ENCODE assay signal across 10 cellular contexts in the genomic region with DNA sequence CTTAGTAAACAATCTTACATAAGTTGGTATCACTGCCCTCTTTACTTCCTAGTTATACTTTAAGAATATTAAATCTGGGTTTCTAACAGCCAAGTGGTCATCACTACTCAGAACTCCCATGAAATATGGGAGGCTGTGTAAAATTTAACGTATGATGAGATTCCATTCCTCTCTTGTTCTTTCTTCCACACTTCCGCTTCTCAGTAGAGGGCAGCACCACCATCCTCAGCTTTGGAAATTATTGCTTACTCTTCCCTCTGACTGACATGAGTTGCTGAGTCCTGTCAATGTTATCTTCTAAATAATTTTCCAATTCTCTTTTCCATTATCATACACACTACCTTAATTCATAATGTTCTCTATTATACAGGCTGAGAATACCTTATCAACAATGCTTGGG.
DNase-seq lines count a peak whose midpoint lies in the region; ATAC-seq and TF ChIP-seq lines count a peak whose summit lies in the region.
"Had no signal": no experiment of that assay in that cellular context is flagged by ENCODE, and none has a peak within 500 bp of the region (broad histone marks: within the 10 kb centered on the region; RNA-seq: fewer than 3 reads in every experiment).

No MANE protein-coding gene starts in this region.

- H3K9me3 ChIP-seq in RWPE2 (ENCODE audit: severe bottlenecking), result no peaks in the 10 kb centered on the region

- peak; percentile 6 for DNase-seq in COLO829 (ENCODE audit: low spot score)
- peak; percentile 34 for DNase-seq in GM23338 (ENCODE audit: low spot score)
- DNase-seq in RWPE2 (ENCODE audit: low spot score), result no peak
- peak; percentile 25 for DNase-seq in iPS-NIHi7 (ENCODE audit: extremely low spot score)
- no peak for DNase-seq in NCI-H526 treated with DMSO at 0.1 percent for 48 hours (lab: John Stamatoyannopoulos, UW)
- no peak for DNase-seq in NCI-H510A treated with DMSO at 0.1 percent for 48 hours (lab: John Stamatoyannopoulos, UW)
- DNase-seq in activated CD8-positive, alpha-beta memory T cell treated with anti-CD3 and anti-CD28 coated beads, Interleukin-2, amount 50 U/mL, for 4 hours, result no peak
- DNase-seq: activated CD4-positive, CD25-positive, alpha-beta regulatory T cell treated with anti-CD3 and anti-CD28 coated beads, Interleukin-2, amount 50 U/mL, for 72 hours had no signal

- H3K27me3 Mint-ChIP-seq in GM23338 (ENCODE audit: insufficient read depth, low read depth, poor library complexity), result no peaks in the 10 kb centered on the region
- H3K27me3 Mint-ChIP-seq: brain had no signal

- H3K4me3 ChIP-seq in GM23338 (no peak overlapping the region), RWPE2 (ENCODE audit: severe bottlenecking) (no peak overlapping the region)

- no peaks in the 10 kb centered on the region for H3K9me3 Mint-ChIP-seq in GM23338
- H3K9me3 Mint-ChIP-seq: brain had no signal

- no peaks in the 10 kb centered on the region for H3F3A ChIP-seq in GM23338 (replicated peaks; ENCODE audit: low read depth)

- no peak overlapping the region for H3K27ac ChIP-seq in GM23338 (ENCODE audit: low read depth)
- H3K27ac ChIP-seq in RWPE2 (ENCODE audit: poor library complexity, severe bottlenecking), result no peak overlapping the region

- no peaks in the 10 kb centered on the region for H3K4me1 Mint-ChIP-seq in GM23338

- no peak overlapping the region for H3K4me2 ChIP-seq in GM23338

- no peaks in the 10 kb centered on the region for H3K79me2 ChIP-seq in GM23338 (replicated peaks; ENCODE audit: insufficient read depth)

- no peaks in the 10 kb centered on the region for H3K36me3 ChIP-seq in GM23338 (ENCODE audit: insufficient read depth)
- H3K36me3 ChIP-seq in RWPE2 (ENCODE audit: low read depth), result no peaks in the 10 kb centered on the region

- H4K20me1 ChIP-seq in GM23338 (replicated peaks; ENCODE audit: insufficient read depth), result no peaks in the 10 kb centered on the region

- H3K4me3 Mint-ChIP-seq in GM23338, result no peak overlapping the region
- H3K4me3 Mint-ChIP-seq: brain had no signal

- no peaks in the 10 kb centered on the region for H3K9me2 ChIP-seq in GM23338 (ENCODE audit: insufficient read depth)

- ATAC-seq in GM23338 (peak; percentile 59; the same call in 2 of the 3 replicates), RWPE2 (ENCODE audit: low read depth) (no peak), GM21447 (IDR thresholded peaks at IDR 0.05; ENCODE audit: unreplicated experiment) (no peak)

- H3K27me3 ChIP-seq in GM23338 (ENCODE audit: insufficient read depth), result no peaks in the 10 kb centered on the region
- no peaks in the 10 kb centered on the region for H3K27me3 ChIP-seq in RWPE2 (ENCODE audit: insufficient read depth, poor library complexity, severe bottlenecking)

- 0 out of 2 replicates have a peak, but pooled peaks cover 3% of the 10 kb centered on the region for H3K4me1 ChIP-seq in GM23338 (ENCODE audit: insufficient read depth)
- H3K4me1 ChIP-seq in RWPE2 (ENCODE audit: insufficient read depth, poor library complexity, severe bottlenecking), result peaks cover 4% of the 10 kb centered on the region

- H2AFZ ChIP-seq in GM23338, result no peak overlapping the region

- H3K27ac Mint-ChIP-seq in GM23338, result no peak overlapping the region
- H3K27ac Mint-ChIP-seq: brain had no signal

- TF ChIP-seq CTCF in GM23338 (conservative IDR thresholded peaks at IDR 0.05; ENCODE audit: low read depth in 2 of 2), result peak; percentile 72 to 81
- peak; percentile 47 for TF ChIP-seq CTCF in RWPE2 (IDR thresholded peaks at IDR 0.05; ENCODE audit: poor library complexity, severe bottlenecking)

- H3K36me3 Mint-ChIP-seq in GM23338 (ENCODE audit: low read depth), result no peaks in the 10 kb centered on the region

TF ChIP-seq in GM23338, 12 proteins besides CTCF, POLR2A, EP300 and RAD21:
- TF ChIP-seq, protein P1, sequence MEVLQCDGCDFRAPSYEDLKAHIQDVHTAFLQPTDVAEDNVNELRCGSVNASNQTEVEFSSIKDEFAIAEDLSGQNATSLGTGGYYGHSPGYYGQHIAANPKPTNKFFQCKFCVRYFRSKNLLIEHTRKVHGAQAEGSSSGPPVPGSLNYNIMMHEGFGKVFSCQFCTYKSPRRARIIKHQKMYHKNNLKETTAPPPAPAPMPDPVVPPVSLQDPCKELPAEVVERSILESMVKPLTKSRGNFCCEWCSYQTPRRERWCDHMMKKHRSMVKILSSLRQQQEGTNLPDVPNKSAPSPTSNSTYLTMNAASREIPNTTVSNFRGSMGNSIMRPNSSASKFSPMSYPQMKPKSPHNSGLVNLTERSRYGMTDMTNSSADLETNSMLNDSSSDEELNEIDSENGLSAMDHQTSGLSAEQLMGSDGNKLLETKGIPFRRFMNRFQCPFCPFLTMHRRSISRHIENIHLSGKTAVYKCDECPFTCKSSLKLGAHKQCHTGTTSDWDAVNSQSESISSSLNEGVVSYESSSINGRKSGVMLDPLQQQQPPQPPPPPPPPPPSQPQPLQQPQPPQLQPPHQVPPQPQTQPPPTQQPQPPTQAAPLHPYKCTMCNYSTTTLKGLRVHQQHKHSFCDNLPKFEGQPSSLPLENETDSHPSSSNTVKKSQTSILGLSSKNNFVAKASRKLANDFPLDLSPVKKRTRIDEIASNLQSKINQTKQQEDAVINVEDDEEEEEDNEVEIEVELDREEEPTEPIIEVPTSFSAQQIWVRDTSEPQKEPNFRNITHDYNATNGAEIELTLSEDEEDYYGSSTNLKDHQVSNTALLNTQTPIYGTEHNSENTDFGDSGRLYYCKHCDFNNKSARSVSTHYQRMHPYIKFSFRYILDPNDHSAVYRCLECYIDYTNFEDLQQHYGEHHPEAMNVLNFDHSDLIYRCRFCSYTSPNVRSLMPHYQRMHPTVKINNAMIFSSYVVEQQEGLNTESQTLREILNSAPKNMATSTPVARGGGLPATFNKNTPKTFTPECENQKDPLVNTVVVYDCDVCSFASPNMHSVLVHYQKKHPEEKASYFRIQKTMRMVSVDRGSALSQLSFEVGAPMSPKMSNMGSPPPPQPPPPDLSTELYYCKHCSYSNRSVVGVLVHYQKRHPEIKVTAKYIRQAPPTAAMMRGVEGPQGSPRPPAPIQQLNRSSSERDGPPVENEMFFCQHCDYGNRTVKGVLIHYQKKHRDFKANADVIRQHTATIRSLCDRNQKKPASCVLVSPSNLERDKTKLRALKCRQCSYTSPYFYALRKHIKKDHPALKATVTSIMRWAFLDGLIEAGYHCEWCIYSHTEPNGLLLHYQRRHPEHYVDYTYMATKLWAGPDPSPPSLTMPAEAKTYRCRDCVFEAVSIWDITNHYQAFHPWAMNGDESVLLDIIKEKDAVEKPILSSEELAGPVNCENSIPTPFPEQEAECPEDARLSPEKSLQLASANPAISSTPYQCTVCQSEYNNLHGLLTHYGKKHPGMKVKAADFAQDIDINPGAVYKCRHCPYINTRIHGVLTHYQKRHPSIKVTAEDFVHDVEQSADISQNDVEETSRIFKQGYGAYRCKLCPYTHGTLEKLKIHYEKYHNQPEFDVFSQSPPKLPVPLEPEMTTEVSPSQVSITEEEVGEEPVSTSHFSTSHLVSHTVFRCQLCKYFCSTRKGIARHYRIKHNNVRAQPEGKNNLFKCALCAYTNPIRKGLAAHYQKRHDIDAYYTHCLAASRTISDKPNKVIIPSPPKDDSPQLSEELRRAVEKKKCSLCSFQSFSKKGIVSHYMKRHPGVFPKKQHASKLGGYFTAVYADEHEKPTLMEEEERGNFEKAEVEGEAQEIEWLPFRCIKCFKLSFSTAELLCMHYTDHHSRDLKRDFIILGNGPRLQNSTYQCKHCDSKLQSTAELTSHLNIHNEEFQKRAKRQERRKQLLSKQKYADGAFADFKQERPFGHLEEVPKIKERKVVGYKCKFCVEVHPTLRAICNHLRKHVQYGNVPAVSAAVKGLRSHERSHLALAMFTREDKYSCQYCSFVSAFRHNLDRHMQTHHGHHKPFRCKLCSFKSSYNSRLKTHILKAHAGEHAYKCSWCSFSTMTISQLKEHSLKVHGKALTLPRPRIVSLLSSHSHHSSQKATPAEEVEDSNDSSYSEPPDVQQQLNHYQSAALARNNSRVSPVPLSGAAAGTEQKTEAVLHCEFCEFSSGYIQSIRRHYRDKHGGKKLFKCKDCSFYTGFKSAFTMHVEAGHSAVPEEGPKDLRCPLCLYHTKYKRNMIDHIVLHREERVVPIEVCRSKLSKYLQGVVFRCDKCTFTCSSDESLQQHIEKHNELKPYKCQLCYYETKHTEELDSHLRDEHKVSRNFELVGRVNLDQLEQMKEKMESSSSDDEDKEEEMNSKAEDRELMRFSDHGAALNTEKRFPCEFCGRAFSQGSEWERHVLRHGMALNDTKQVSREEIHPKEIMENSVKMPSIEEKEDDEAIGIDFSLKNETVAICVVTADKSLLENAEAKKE (CRISPR knock-in tag; IDR thresholded peaks at IDR 0.05), result no peak
TF ChIP-seq in GM23338: peak in this region for 0.

Comparison
In these comparisons a context has a peak if more than half of its experiments do, and no peak if none do; other contexts are left out.
1. DNase-seq: peak in COLO829 (single experiment), GM23338 (single experiment) and iPS-NIHi7 (single experiment); none in RWPE2 (single experiment), NCI-H526 treated with DMSO at 0.1 percent for 48 hours (single experiment), NCI-H510A treated with DMSO at 0.1 percent for 48 hours (single experiment) and activated CD8-positive, alpha-beta memory T cell treated with anti-CD3 and anti-CD28 coated beads, Interleukin-2, amount 50 U/mL, for 4 hours (single experiment).